25 cellular contexts compared by ENCODE assay signal in genomic region chr2:199306116-199306515, GRCh38.
"Had no signal": no experiment of that assay in that cellular context is flagged by ENCODE, and none has a peak within 500 bp of the region (broad histone marks: within the 10 kb centered on the region; RNA-seq: fewer than 3 reads in every experiment).

No MANE protein-coding gene starts in this region.

- FAIRE-seq: islet of Langerhans, kidney, small intestine had no signal

- H3K9ac ChIP-seq: neural progenitor cell had no signal

- H3K27me3 ChIP-seq: heart left ventricle, left lung, neural progenitor cell, neutrophil, ovary, right atrium auricular region, spleen, tibial nerve, uterus had no signal

- H3K4me1 ChIP-seq: lower lobe of right lung, spleen, tibial nerve, uterus had no signal

- H3K4me3 ChIP-seq: heart left ventricle, left lung, lower lobe of right lung, neural progenitor cell, ovary, right atrium auricular region, spleen, tibial nerve, uterus had no signal

- DNase-seq: heart left ventricle; hypothalamus; immature natural killer cell; kidney; left colon; left lung; lower lobe of right lung; mammary epithelial cell; mesenchymal stem cell; naive thymus-derived CD8-positive, alpha-beta T cell; occipital lobe; ovary; small intestine; spleen; stimulated activated naive CD4-positive, alpha-beta T cell treated with Interleukin-2 at 50 U/mL for 16 hours; stimulated activated naive CD8-positive, alpha-beta T cell treated with anti-CD3 and anti-CD28 coated beads, Interleukin-15, amount 100 ng/mL, for 72 hours; substantia nigra; uterus had no signal

- H3K36me3 ChIP-seq: heart left ventricle, left lung, lower lobe of right lung, neural progenitor cell, neutrophil, ovary, right atrium auricular region, spleen, uterus had no signal

- H3K9me3 ChIP-seq: heart left ventricle, left lung, lower lobe of right lung, neutrophil, ovary, right atrium auricular region, spleen, tibial nerve, uterus had no signal

- H2AFZ ChIP-seq: neural progenitor cell had no signal

- H3K27ac ChIP-seq: heart left ventricle, left lung, lower lobe of right lung, neural progenitor cell, neutrophil, ovary, right atrium auricular region, spleen, tibial nerve, uterus had no signal

- ATAC-seq: heart left ventricle; left colon; left lung; lower lobe of right lung; naive thymus-derived CD8-positive, alpha-beta T cell; sciatic nerve; stimulated activated memory B cell treated with anti-CD40 and anti-IgM and Interleukin-4, amounts not matched to agents 10 μg/mL and 1 μg/mL and 100 μg/mL, for 72 hours; stimulated activated naive CD8-positive, alpha-beta T cell treated with anti-CD3 and anti-CD28 coated beads, Interleukin-15, amount 100 ng/mL, for 72 hours had no signal

- H3K4me2 ChIP-seq: neural progenitor cell had no signal
